ENCODE assay signal across 14 cellular contexts in genomic region chr10:9781681-9782080, GRCh38.
"Had no signal": no experiment of that assay in that cellular context is flagged by ENCODE, and none has a peak within 500 bp of the region (broad histone marks: within the 10 kb centered on the region; RNA-seq: fewer than 3 reads in every experiment).

No MANE protein-coding gene starts in this region.

- ATAC-seq: activated CD4-positive, CD25-positive, alpha-beta regulatory T cell treated with anti-CD3 and anti-CD28 coated beads, Interleukin-2, amount 50 U/mL, for 24 hours; gastrocnemius medialis; heart left ventricle; left lobe of liver; right lobe of liver; stimulated activated naive CD8-positive, alpha-beta T cell treated with anti-CD3 and anti-CD28 coated beads, Interleukin-15, amount 100 ng/mL, for 72 hours had no signal

- H3K4me3 ChIP-seq: ascending aorta, gastrocnemius medialis, heart left ventricle, prostate gland, right lobe of liver had no signal

- H3K27ac ChIP-seq: ascending aorta, gastrocnemius medialis, heart left ventricle, prostate gland, right lobe of liver had no signal

- H3K27me3 ChIP-seq: ascending aorta, gastrocnemius medialis, heart left ventricle, right lobe of liver had no signal

- H3K4me1 ChIP-seq: ascending aorta, gastrocnemius medialis, heart left ventricle, prostate gland, right lobe of liver had no signal

- DNase-seq: activated CD4-positive, alpha-beta T cell treated with anti-CD3 and anti-CD28 coated beads, Interleukin-2, amount 50 U/mL, for 1 hour; activated naive CD4-positive, alpha-beta T cell; activated naive CD8-positive, alpha-beta T cell treated with anti-CD3 and anti-CD28 coated beads, Interleukin-2, amount 10 ng/mL, durations not matched to agents 7 days and 5 days; activated T-cell treated with anti-CD3 and anti-CD28 coated beads for 4 hours; cortex of kidney; effector CD8-positive, alpha-beta T cell; gastrocnemius medialis; heart left ventricle; right lobe of liver; stimulated activated naive CD8-positive, alpha-beta T cell treated with anti-CD3 and anti-CD28 coated beads, Interleukin-15, amount 100 ng/mL, for 72 hours had no signal

- H3K9me3 ChIP-seq: ascending aorta, gastrocnemius medialis, prostate gland, right lobe of liver had no signal

- H3K36me3 ChIP-seq: ascending aorta, gastrocnemius medialis, heart left ventricle, prostate gland, right lobe of liver had no signal
